Comparison of ENCODE assay signal across 8 cellular contexts in genomic region chr9:96383165-96383939, GRCh38. TPM values are rescaled to one million over a fixed set of nuclear protein-coding genes. Genes with fewer than 3 reads are reported as not detected.
DNase-seq lines count a peak whose midpoint lies in the region; ATAC-seq and TF ChIP-seq lines count a peak whose summit lies in the region.

TSS of gene SLC35D2 (minus strand) at chr9:96383711. CDS start at chr9:96383634, 77 bp downstream.

- H4K20me1 ChIP-seq in BLaER1 treated with 17β-estradiol and CSF1 and Interleukin-3, amounts not matched to agents 10 nM and 100 nM, result peaks cover 0 to 7% (median 0%) of the 10 kb centered on the region in 11 experiments; a peak in 5 of 22 replicates
- no peaks in the 10 kb centered on the region; the same call in 1 of the 2 replicates for H4K20me1 ChIP-seq in GM23248 (ENCODE audit: insufficient read depth)

- peak within 1 kb of the TSS; percentile 44 to 72 (median 60); a peak in 18 of 20 replicates for H3K4me3 ChIP-seq in BLaER1 treated with 17β-estradiol and CSF1 and Interleukin-3, amounts not matched to agents 10 nM and 100 nM
- H3K4me3 ChIP-seq in GM23248 (peak within 1 kb of the TSS; percentile 84), choroid plexus epithelial cell (ENCODE audit: low read depth, low read length) (peak within 1 kb of the TSS; percentile 73), gastrocnemius medialis (peak within 1 kb of the TSS; percentile 64 to 85 (median 66))

- peak within 1 kb of the TSS in 3 of 11 experiments; percentile 19 to 44 (median 31); a peak in 4 of 22 replicates for H3K27ac ChIP-seq in BLaER1 treated with 17β-estradiol and CSF1 and Interleukin-3, amounts not matched to agents 10 nM and 100 nM
- no peak within 1 kb of the TSS for H3K27ac ChIP-seq in GM23248
- H3K27ac ChIP-seq in gastrocnemius medialis, result peak within 1 kb of the TSS; percentile 68 to 80 (median 73)

- H3K27me3 ChIP-seq in BLaER1 treated with 17β-estradiol and CSF1 and Interleukin-3, amounts not matched to agents 10 nM and 100 nM, result peaks cover 11 to 23% (median 19%) of the 10 kb centered on the region in 11 experiments; a peak in 20 of 22 replicates
- H3K27me3 ChIP-seq in GM23248 (replicated peaks; ENCODE audit: insufficient read depth) (no peaks in the 10 kb centered on the region), gastrocnemius medialis (no peaks in the 10 kb centered on the region)

- TF ChIP-seq CTCF in choroid plexus epithelial cell (conservative IDR thresholded peaks at IDR 0.05; ENCODE audit: low read depth, low read length), result no peak
- TF ChIP-seq CTCF in gastrocnemius medialis (IDR thresholded peaks at IDR 0.05 in 4 of 5, conservative IDR thresholded peaks at IDR 0.05 in 1 of 5), result no peak

- peak within 1 kb of the TSS; percentile 62 to 90 (median 77) for H3K4me2 ChIP-seq in BLaER1 treated with 17β-estradiol and CSF1 and Interleukin-3, amounts not matched to agents 10 nM and 100 nM
- H3K4me2 ChIP-seq in GM23248 (ENCODE audit: unreplicated experiment), result peak within 1 kb of the TSS; percentile 88

- DNase-seq in GM23248 (peak; percentile 70), SW 1271 (lab: John Stamatoyannopoulos, UW) (peak; percentile 45 to 56), choroid plexus epithelial cell (ENCODE audit: low read depth) (peak; percentile 53), iris pigment epithelial cell (ENCODE audit: low read depth) (peak; percentile 52), gastrocnemius medialis (peak; percentile 8 to 22), NCI-H446 (lab: John Stamatoyannopoulos, UW) (no peak)
- DNase-seq in effector CD8-positive, alpha-beta T cell (lab: John Stamatoyannopoulos, UW), result no peak

- peak within 1 kb of the TSS; percentile 4 to 74 (median 53); a peak in 17 of 22 replicates for H3K9ac ChIP-seq in BLaER1 treated with 17β-estradiol and CSF1 and Interleukin-3, amounts not matched to agents 10 nM and 100 nM
- H3K9ac ChIP-seq in GM23248, result peak within 1 kb of the TSS; percentile 71

- in situ Hi-C loops in GM23248 (cut with MboI) (no loop called here), gastrocnemius medialis (cut with MboI; ENCODE audit: low sequenced_read_pairs in 4 of 4) (no loop called here)

- intact Hi-C loops in gastrocnemius medialis (cut with DNase I; ENCODE audit: low total_unique reads), result loop anchor here (2.0 kb wide), 1 partner anchor 35 kb away; the partner anchor contains the start of gene ZNF367

- no peaks in the 10 kb centered on the region for H3F3A ChIP-seq in GM23248 (ENCODE audit: insufficient read depth)

- ATAC-seq in gastrocnemius medialis, result peak; percentile 65 to 80

- H2AFZ ChIP-seq in GM23248, result peak within 1 kb of the TSS; percentile 94

- peak in 1 of 2 donors; percentile 19 for TF ChIP-seq POLR2A in gastrocnemius medialis (IDR thresholded peaks at IDR 0.05)

- H3K9me3 ChIP-seq in BLaER1 treated with 17β-estradiol and CSF1 and Interleukin-3, amounts not matched to agents 10 nM and 100 nM (replicated peaks in 1 of 11), result no peaks in the 10 kb centered on the region
- H3K9me3 ChIP-seq in GM23248 (ENCODE audit: low read depth) (no peaks in the 10 kb centered on the region), gastrocnemius medialis (no peaks in the 10 kb centered on the region)

- WGBS in GM23248 (ENCODE audit: low coverage in 1 of 2, low lambda C conversion rate in 2 of 2, missing lambda C conversion rate in 2 of 2), 2 experiments, result 2 to 3% methylated on average over 29 to 55 of the region's 73 CpGs

- peaks cover 0 to 41% (median 27%) of the 10 kb centered on the region in 11 experiments; a peak in 19 of 22 replicates for H3K36me3 ChIP-seq in BLaER1 treated with 17β-estradiol and CSF1 and Interleukin-3, amounts not matched to agents 10 nM and 100 nM
- no peaks in the 10 kb centered on the region for H3K36me3 ChIP-seq in GM23248 (ENCODE audit: low read depth)
- no peaks in the 10 kb centered on the region for H3K36me3 ChIP-seq in gastrocnemius medialis

- peaks cover 0 to 16% (median 9%) of the 10 kb centered on the region in 10 experiments; a peak in 13 of 20 replicates for H3K4me1 ChIP-seq in BLaER1 treated with 17β-estradiol and CSF1 and Interleukin-3, amounts not matched to agents 10 nM and 100 nM
- no peaks in the 10 kb centered on the region for H3K4me1 ChIP-seq in GM23248 (ENCODE audit: insufficient read depth)
- H3K4me1 ChIP-seq in gastrocnemius medialis, result peaks cover 3 to 9% of the 10 kb centered on the region in 2 donors

- no peaks in the 10 kb centered on the region for H3K9me2 ChIP-seq in GM23248 (ENCODE audit: insufficient read depth)

- peaks cover 12% of the 10 kb centered on the region for H3K79me2 ChIP-seq in GM23248 (ENCODE audit: insufficient read depth)

RNA-seq across cellular contexts. Expression of gene SLC35D2, which starts in this region (rescaled TPM):
- 12.3 and 17.1 TPM in 2 replicates for total RNA-seq in GM23248 (2014; rRNA removed; shearing (Covaris generic))
- polyA plus RNA-seq in GM23248 (2016; fragmentation: Nextera tagmentation; extraction: Ambion mirVana), result 6.0 and 8.0 TPM in 2 replicates
- total RNA-seq in gastrocnemius medialis, result 1 to 10 TPM; 3.0 to 9.0 (median 6.8) TPM

Comparison
In these comparisons a context has a peak if more than half of its experiments do, and no peak if none do; other contexts are left out.
1. DNase-seq: peak in GM23248 (single experiment), SW 1271 (2 of 2), choroid plexus epithelial cell (single experiment), iris pigment epithelial cell (single experiment) and gastrocnemius medialis (2 of 2); none in effector CD8-positive, alpha-beta T cell (single experiment) and NCI-H446 (0 of 2).
2. Peak in every context shown above with its lines, with median percentiles within 50 percentile points of each other: H3K4me3 ChIP-seq.